ENCODE assay signal across 11 cellular contexts in the genomic region with DNA sequence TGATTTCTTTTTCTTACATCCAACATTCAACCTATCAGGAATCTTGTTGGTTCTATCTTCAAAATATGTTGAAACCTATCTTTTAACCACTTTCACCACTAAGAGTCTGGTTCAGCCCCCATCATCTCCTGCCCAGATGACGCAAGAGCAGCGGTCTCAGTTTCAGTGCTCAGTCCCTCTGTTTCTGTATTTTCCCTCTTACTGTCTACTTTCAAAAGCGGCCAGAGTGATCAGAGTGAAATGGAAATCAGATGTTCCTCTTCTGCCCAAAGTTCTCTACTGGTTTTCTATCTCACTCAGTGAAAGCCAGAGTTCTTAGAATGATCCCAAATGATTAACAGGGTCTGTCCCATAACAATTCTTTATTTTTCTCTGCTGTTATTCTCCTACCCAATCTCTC.
DNase-seq lines count a peak whose midpoint lies in the region; ATAC-seq and TF ChIP-seq lines count a peak whose summit lies in the region.
"Had no signal": no experiment of that assay in that cellular context is flagged by ENCODE, and none has a peak within 500 bp of the region (broad histone marks: within the 10 kb centered on the region; RNA-seq: fewer than 3 reads in every experiment).

No MANE protein-coding gene starts in this region.

- H3K9ac ChIP-seq in OCI-LY3 (ENCODE audit: low read length) (peak overlapping the region; percentile 47; the same call in 1 of the 2 replicates), Karpas-422 (ENCODE audit: low read length) (no peak overlapping the region)

- peak overlapping the region; percentile 86 for H3K27ac ChIP-seq in OCI-LY3 (ENCODE audit: low read length)
- H3K27ac ChIP-seq in Karpas-422 (ENCODE audit: low read length), result no peak overlapping the region
- H3K27ac ChIP-seq: C4-2B had no signal

- peak overlapping the region; percentile 63 for H3K4me2 ChIP-seq in OCI-LY3 (ENCODE audit: low read length)
- H3K4me2 ChIP-seq in Karpas-422 (ENCODE audit: low read depth, low read length, poor library complexity, severe bottlenecking), result no peak overlapping the region

- no peaks in the 10 kb centered on the region for H3K4me1 Mint-ChIP-seq in T-cell

- CTCF ChIA-PET in T-cell (lab: Charles Lee), result interaction anchor here (0.5 to 0.7 kb wide), 2 partner anchors 259 to 398 kb away, joined by 3 read pairs; no protein-coding TSS in a partner anchor

- H3K27me3 Mint-ChIP-seq in T-cell, result peaks cover 0 to 4% of the 10 kb centered on the region in 2 donors

- POLR2A ChIA-PET in T-cell (lab: Charles Lee), result no interaction called here

- H3K4me3 ChIP-seq in AG09309 (ENCODE audit: control insufficient read depth, low read depth, low read length) (no peak overlapping the region), OCI-LY3 (ENCODE audit: low read length) (0 out of 2 replicates have a peak overlapping the region, but pooled peaks have one; percentile 33), Karpas-422 (ENCODE audit: low read length) (no peak overlapping the region)
- H3K4me3 ChIP-seq: lung had no signal

- H3K9me3 ChIP-seq in OCI-LY3 (ENCODE audit: insufficient read depth, low read length), result no peaks in the 10 kb centered on the region
- H3K9me3 ChIP-seq in Karpas-422 (ENCODE audit: low read length), result no peaks in the 10 kb centered on the region

- H3K79me2 ChIP-seq in OCI-LY3 (ENCODE audit: low read length), result no peaks in the 10 kb centered on the region
- no peaks in the 10 kb centered on the region for H3K79me2 ChIP-seq in Karpas-422 (ENCODE audit: low read length)

- no peak for TF ChIP-seq POLR2A in erythroblast (IDR thresholded peaks at IDR 0.05; ENCODE audit: low read length)

- no peaks in the 10 kb centered on the region for H3K36me3 Mint-ChIP-seq in T-cell

- no peaks in the 10 kb centered on the region for H3K27me3 ChIP-seq in OCI-LY3 (ENCODE audit: low read depth, low read length)
- no peaks in the 10 kb centered on the region for H3K27me3 ChIP-seq in Karpas-422 (ENCODE audit: low read length)

- TF ChIP-seq CTCF in AG09309 (IDR thresholded peaks at IDR 0.05; ENCODE audit: control insufficient read depth, insufficient read depth, low read depth, low read length, missing control alignments) (no peak), OCI-LY3 (IDR thresholded peaks at IDR 0.05; ENCODE audit: low read depth, low read length) (no peak)

- H3K9me2 ChIP-seq in Karpas-422 (replicated peaks; ENCODE audit: insufficient read depth, low read length), result no peaks in the 10 kb centered on the region

- H2AFZ ChIP-seq in OCI-LY3 (ENCODE audit: low read depth, low read length) (no peak overlapping the region), Karpas-422 (ENCODE audit: low read length) (no peak overlapping the region)

- H3K4me1 ChIP-seq in OCI-LY3 (ENCODE audit: low read length) (peaks cover 43% of the 10 kb centered on the region), Karpas-422 (ENCODE audit: low read length) (no peaks in the 10 kb centered on the region)

- no peak overlapping the region for H3K4me3 Mint-ChIP-seq in T-cell

- intact Hi-C loops in cardiac septum (cut with DNase I), result no loop called here

- ATAC-seq in HG02973 (IDR thresholded peaks at IDR 0.05; ENCODE audit: unreplicated experiment) (peak; percentile 90), T-cell (replicated peaks in 1 of 4) (no peak)

- no peaks in the 10 kb centered on the region for H4K20me1 ChIP-seq in OCI-LY3 (ENCODE audit: insufficient read depth, low read length)
- H4K20me1 ChIP-seq in Karpas-422 (ENCODE audit: insufficient read depth, low read depth, low read length), result no peaks in the 10 kb centered on the region

- H3K27ac Mint-ChIP-seq in T-cell, result no peak overlapping the region

- peak; percentile 8 for DNase-seq in AG09309 (ENCODE audit: low read depth)
- peak; percentile 10 for DNase-seq in GM19238 (ENCODE audit: insufficient read length, low spot score)
- DNase-seq in Karpas-422, result no peak
- DNase-seq in cardiac septum (ENCODE audit: low spot score), result no peak
- no peak for DNase-seq in erythroblast (lab: John Stamatoyannopoulos, UW)
- no peak for DNase-seq in T-cell
- DNase-seq: NCI-H526 treated with DMSO at 0.1 percent for 48 hours had no signal

- no peaks in the 10 kb centered on the region for H3K9me3 Mint-ChIP-seq in T-cell

- H3K36me3 ChIP-seq in OCI-LY3 (replicated peaks; ENCODE audit: low read depth, low read length) (no peaks in the 10 kb centered on the region), Karpas-422 (ENCODE audit: insufficient read depth, low read length) (no peaks in the 10 kb centered on the region)

Comparison
In these comparisons a context has a peak if more than half of its experiments do, and no peak if none do; other contexts are left out.
1. DNase-seq: peak in AG09309 (single experiment) and GM19238 (single experiment); none in Karpas-422 (single experiment), cardiac septum (single experiment), erythroblast (0 of 2) and T-cell (0 of 34).